19 cellular contexts compared by ENCODE assay signal in the genomic region with DNA sequence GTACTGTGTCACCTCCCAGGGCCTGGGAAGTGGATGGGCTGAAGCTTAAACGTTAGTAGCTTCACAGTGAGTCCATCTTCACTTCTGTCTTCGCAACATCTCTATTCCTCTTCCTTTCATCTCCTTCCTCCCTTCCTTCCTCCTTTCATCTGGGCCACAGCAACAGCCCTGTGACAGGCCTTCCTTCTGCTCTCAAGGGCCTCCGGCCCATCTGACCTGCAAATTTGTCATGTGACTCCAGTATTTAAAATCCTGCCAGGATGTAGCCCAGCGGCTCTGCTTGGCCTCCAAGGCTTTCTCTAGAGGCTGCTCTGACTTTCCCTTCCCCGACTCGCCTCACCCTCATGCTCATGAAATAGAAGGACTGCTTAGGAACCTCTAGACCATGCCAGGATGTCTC. TPM values are rescaled to one million over a fixed set of nuclear protein-coding genes. Genes with fewer than 3 reads are reported as not detected.
DNase-seq lines count a peak whose midpoint lies in the region; ATAC-seq and TF ChIP-seq lines count a peak whose summit lies in the region.
"Had no signal": no experiment of that assay in that cellular context is flagged by ENCODE, and none has a peak within 500 bp of the region (broad histone marks: within the 10 kb centered on the region; RNA-seq: fewer than 3 reads in every experiment).

No MANE protein-coding gene starts in this region.

- H4K91ac ChIP-seq in trophoblast cell (ENCODE audit: low read depth, low read length), result no peak overlapping the region

- H3K4ac ChIP-seq in trophoblast cell (ENCODE audit: low read depth, low read length), result no peak overlapping the region

- peak overlapping the region in 4 of 6 donors; percentile 7 to 77 (median 16) for H3K27ac Mint-ChIP-seq in naive B cell

- CTCF ChIA-PET in GM10248 (lab: Yijun Ruan, JAX), result interaction anchor here (1.2 to 1.6 kb wide), 3 partner anchors 9 to 255 kb away, joined by 3 to 7 read pairs (median 4); no protein-coding TSS in a partner anchor

- H3K4me3 Mint-ChIP-seq in naive B cell, result no peak overlapping the region

- H3K9me3 ChIP-seq in trophoblast cell (ENCODE audit: insufficient read depth, low read depth, low read length), result no peaks in the 10 kb centered on the region

- ATAC-seq in naive B cell (ENCODE audit: low read depth in 2 of 2) (no peak), HG03097 (IDR thresholded peaks at IDR 0.05; ENCODE audit: low FRiP score, unreplicated experiment) (no peak)
- ATAC-seq: GM12878 had no signal

- no peaks in the 10 kb centered on the region for H3K36me3 ChIP-seq in trophoblast cell (ENCODE audit: control insufficient read depth in 1 of 2, insufficient read depth in 2 of 2, low read length in 2 of 2)

- H3K4me1 ChIP-seq in trophoblast cell (ENCODE audit: control insufficient read depth in 1 of 2, insufficient read depth in 2 of 2, low read length in 2 of 2), result no peaks in the 10 kb centered on the region

- no peak overlapping the region for H4K12ac ChIP-seq in trophoblast cell (ENCODE audit: low read depth, low read length)

- no peak overlapping the region for H2BK120ac ChIP-seq in trophoblast cell (ENCODE audit: insufficient read depth, low read length, poor library complexity)

- no peak overlapping the region for H4K8ac ChIP-seq in trophoblast cell (ENCODE audit: low read depth, low read length)

- H3K18ac ChIP-seq in trophoblast cell (ENCODE audit: low read length), result no peak overlapping the region

- POLR2A ChIA-PET in GM10248 (lab: Yijun Ruan, JAX), result no interaction called here

- TF ChIP-seq CTCF in GM10248 (IDR thresholded peaks at IDR 0.05; ENCODE audit: control extremely low read depth, extremely low read depth, low read depth, missing control alignments), result no peak

- no peak overlapping the region for H2BK12ac ChIP-seq in trophoblast cell (ENCODE audit: low read length)

- no peak overlapping the region for H3K4me2 ChIP-seq in trophoblast cell (ENCODE audit: low read length)

- no peak overlapping the region for H3K14ac ChIP-seq in trophoblast cell (ENCODE audit: low read length)

- no peaks in the 10 kb centered on the region for H3K36me3 Mint-ChIP-seq in naive B cell
- H3K36me3 Mint-ChIP-seq: CD14-positive monocyte had no signal

- peaks cover 0 to 3% (median 0%) of the 10 kb centered on the region in 3 donors for H3K4me1 Mint-ChIP-seq in naive B cell

- no peaks in the 10 kb centered on the region for H3K79me1 ChIP-seq in trophoblast cell (ENCODE audit: low read length)

- no CpG with 5 or more reads among the region's 6 CpGs for WGBS in trophoblast cell (ENCODE audit: extremely low coverage, insufficient coverage, insufficient read length)

- DNase-seq in NOMO-1 treated with dmso at 0.1 percent for 144 hours (lab: John Stamatoyannopoulos, UW; ENCODE audit: unreplicated experiment) (peak; percentile 33), NOMO-1 treated with DMSO at 0.1 percent for 48 hours (lab: John Stamatoyannopoulos, UW; ENCODE audit: unreplicated experiment) (no peak), ELF-1 (ENCODE audit: low read depth, low spot score) (peak; percentile 24), UCSD-AML1 (lab: John Stamatoyannopoulos, UW; ENCODE audit: unreplicated experiment) (peak; percentile 27), naive B cell (no peak), GM10248 (ENCODE audit: extremely low spot score) (no peak), trophoblast cell (no peak)
- DNase-seq: 8988T, COR-L47, DMS53, GM23248, NCI-H1092 treated with DMSO at 0.1 percent for 48 hours, NCI-H1694, NCI-H345, NCI-H526 treated with DMSO at 0.1 percent for 48 hours had no signal

- H3K27me3 ChIP-seq in trophoblast cell (ENCODE audit: insufficient read depth, low read length), result no peaks in the 10 kb centered on the region

- peaks cover 0 to 6% (median 0%) of the 10 kb centered on the region in 7 donors for H3K9me3 Mint-ChIP-seq in naive B cell

- H3K23ac ChIP-seq in trophoblast cell (ENCODE audit: low read length), result no peak overlapping the region

- peaks cover 0 to 5% (median 0%) of the 10 kb centered on the region in 3 donors for H3K27me3 Mint-ChIP-seq in naive B cell

- H3K4me3 ChIP-seq in trophoblast cell (ENCODE audit: low read depth, low read length), result no peak overlapping the region
- H3K4me3 ChIP-seq: GM12878, GM23248 had no signal

- H3K9ac ChIP-seq in trophoblast cell (ENCODE audit: low read length), result no peak overlapping the region
- H3K9ac ChIP-seq: GM23248 had no signal

- H3K27ac ChIP-seq in trophoblast cell (ENCODE audit: low read depth, low read length), result no peak overlapping the region
- H3K27ac ChIP-seq: GM23248, HL-60 had no signal

- H2BK5ac ChIP-seq in trophoblast cell (ENCODE audit: low read depth, low read length, poor library complexity), result no peak overlapping the region

- H2AK5ac ChIP-seq in trophoblast cell (ENCODE audit: low read length), result no peak overlapping the region

- no peak overlapping the region for H2AFZ ChIP-seq in trophoblast cell (ENCODE audit: insufficient read depth, low read length, poor library complexity)
- H2AFZ ChIP-seq: GM23248 had no signal

- no peaks in the 10 kb centered on the region for H3K79me2 ChIP-seq in trophoblast cell (ENCODE audit: control insufficient read depth, insufficient read depth, low read length, poor library complexity)

RNA-seq across cellular contexts. Expression of a gene that starts 10.9 kb away (rescaled TPM):
- polyA plus RNA-seq in naive B cell (ENCODE audit: low read depth in 6 of 6), result not detected
- polyA plus RNA-seq in trophoblast cell (2013), result 1.3 and 1.6 TPM in 2 replicates

Comparison
In these comparisons a context has a peak if more than half of its experiments do, and no peak if none do; other contexts are left out.
1. DNase-seq: peak in NOMO-1 treated with dmso at 0.1 percent for 144 hours (single experiment), ELF-1 (single experiment) and UCSD-AML1 (single experiment); none in NOMO-1 treated with DMSO at 0.1 percent for 48 hours (single experiment), naive B cell (single experiment), GM10248 (single experiment) and trophoblast cell (0 of 2).